In genomic region chr11:104917259-104918112, GRCh38 we compare ENCODE assay signal across 8 cellular contexts. TPM values are rescaled to one million over a fixed set of nuclear protein-coding genes. Genes with fewer than 3 reads are reported as not detected.
DNase-seq lines count a peak whose midpoint lies in the region; ATAC-seq and TF ChIP-seq lines count a peak whose summit lies in the region.
"Had no signal": no experiment of that assay in that cellular context is flagged by ENCODE, and none has a peak within 500 bp of the region (broad histone marks: within the 10 kb centered on the region; RNA-seq: fewer than 3 reads in every experiment).

No MANE protein-coding gene starts in this region.

- TF ChIP-seq POLR2A in stomach (IDR thresholded peaks at IDR 0.05) (no peak), GM18505 (IDR thresholded peaks at IDR 0.05; ENCODE audit: borderline replicate concordance, extremely low read depth, insufficient read depth, insufficient read length) (no peak)

- H3K9me3 ChIP-seq in MM.1S (replicated peaks; ENCODE audit: insufficient read depth, low read length) (no peaks in the 10 kb centered on the region), stomach (no peaks in the 10 kb centered on the region)

- H3K36me3 ChIP-seq in MM.1S (replicated peaks; ENCODE audit: insufficient read depth, low read length): no peaks in the 10 kb centered on the region
- no peaks in the 10 kb centered on the region for H3K36me3 ChIP-seq in stomach

- H3K79me2 ChIP-seq in MM.1S (ENCODE audit: low read length): no peaks in the 10 kb centered on the region

- peak overlapping the region; percentile 20; the same call in 1 of the 2 replicates for H3K9ac ChIP-seq in MM.1S (ENCODE audit: low read length)

- DNase-seq in MM.1S (no peak), fibroblast of pulmonary artery (ENCODE audit: low read depth) (no peak), stomach (no peak), NCI-H1417 treated with DMSO at 0.1 percent for 48 hours (lab: John Stamatoyannopoulos, UW) (no peak)

- no peaks in the 10 kb centered on the region for H4K20me1 ChIP-seq in MM.1S (ENCODE audit: insufficient read depth, low read length)

- H3K27ac ChIP-seq in MM.1S (ENCODE audit: low read length) (peak overlapping the region; percentile 33), stomach (peak overlapping the region in 4 of 5 donors; percentile 45 to 76 (median 67))

- H3K4me3 ChIP-seq in MM.1S (ENCODE audit: low read length) (peak overlapping the region; percentile 52), fibroblast of pulmonary artery (replicated peaks; ENCODE audit: low read depth, low read length) (peak overlapping the region; percentile 55), stomach (peak overlapping the region; percentile 35 to 45 (median 36))

- H3K9me2 ChIP-seq in MM.1S (replicated peaks; ENCODE audit: insufficient read depth, low read length): no peaks in the 10 kb centered on the region

- H3F3A ChIP-seq in MM.1S (ENCODE audit: insufficient read depth, low read length): no peaks in the 10 kb centered on the region; the same call in 1 of the 2 replicates

- WGBS in stomach, 5 donors: 25 to 37% (median 32%) methylated on average over 4 of the region's 4 CpGs

- peak overlapping the region; percentile 84 for H3K4me2 ChIP-seq in MM.1S (ENCODE audit: low read depth, low read length)

- intact Hi-C loops in stomach (cut with DNase I; ENCODE audit: low total_unique reads): no loop called here

- H3K27me3 ChIP-seq in MM.1S (replicated peaks; ENCODE audit: insufficient read depth, low read length) (no peaks in the 10 kb centered on the region), stomach (no peaks in the 10 kb centered on the region)

- peak; percentile 33 for ATAC-seq in GM19397 (IDR thresholded peaks at IDR 0.05; ENCODE audit: unreplicated experiment)
- ATAC-seq in HG03045 (IDR thresholded peaks at IDR 0.05; ENCODE audit: unreplicated experiment): no peak
- ATAC-seq in GM18505 (IDR thresholded peaks at IDR 0.05; ENCODE audit: unreplicated experiment): no peak

- TF ChIP-seq CTCF in MM.1S (IDR thresholded peaks at IDR 0.05; ENCODE audit: low read length): no peak
- no peak for TF ChIP-seq CTCF in fibroblast of pulmonary artery (IDR thresholded peaks at IDR 0.05; ENCODE audit: low read length, missing control alignments)
- no peak for TF ChIP-seq CTCF in stomach (IDR thresholded peaks at IDR 0.05)

- peak overlapping the region; percentile 68 for H2AFZ ChIP-seq in MM.1S (ENCODE audit: low read length)

- TF ChIP-seq EP300 in stomach (IDR thresholded peaks at IDR 0.05): no peak

- peaks cover 23% of the 10 kb centered on the region for H3K4me1 ChIP-seq in MM.1S (ENCODE audit: low read length)
- peaks cover 0 to 19% (median 3%) of the 10 kb centered on the region in 4 donors for H3K4me1 ChIP-seq in stomach

RNA-seq across cellular contexts. Expression of gene CASP12, which starts 19.2 kb away (rescaled TPM):
- 1 to 10 TPM in 3 of 5 donors, not detected in 2; 2.2 to 8.5 (median 5.3) TPM for total RNA-seq in stomach
- under 1 TPM in 2 of 3 donors, not detected in 1; 0.23 to 0.50 TPM for polyA plus RNA-seq in stomach
- total RNA-seq: T-helper 1 cell treated with Interleukin-12 subunit alpha and Interleukin-12 subunit beta and Interleukin-4 antibody, amounts not matched to agents 30 ng/mL and 1 ng/mL, for 36 hours had no signal

RNA-seq across cellular contexts. Expression of gene CASP4, which starts 50.9 kb away (rescaled TPM):
- 100 to 1,000 TPM in 2 of 5 donors, 10 to 100 TPM in 2, 1 to 10 TPM in 1; 8.1 to 163 (median 71.2) TPM for total RNA-seq in stomach
- polyA plus RNA-seq in stomach: 10 to 100 TPM; 59.3 to 96.1 (median 65.3) TPM
